ENCODE assay signal across 12 cellular contexts in the genomic region with DNA sequence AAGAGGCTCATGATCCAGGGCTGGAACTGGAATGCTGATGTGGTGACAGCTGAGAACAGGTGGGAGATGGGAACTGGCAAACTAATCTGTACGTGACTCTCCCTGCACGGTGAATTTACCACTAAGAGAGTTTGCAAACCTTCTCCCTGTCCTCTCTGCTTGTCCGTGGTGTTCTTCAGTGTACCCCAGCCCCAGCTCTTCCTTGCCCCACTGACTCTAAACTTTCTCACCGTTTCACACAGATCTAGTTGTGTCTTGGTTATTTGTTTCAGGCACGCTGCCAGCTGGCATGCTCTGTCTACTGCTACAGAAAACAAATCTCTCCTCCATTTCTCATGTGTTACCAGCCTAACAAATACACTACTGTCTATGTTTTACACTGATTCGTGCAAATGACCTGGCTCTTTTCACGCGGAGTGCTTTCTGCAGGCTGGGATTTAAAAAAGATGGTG.
A peak's percentile ranks its signal among the peaks of the same experiment; 100 is the strongest.
DNase-seq lines count a peak whose midpoint lies in the region; ATAC-seq, FAIRE-seq and TF ChIP-seq lines count a peak whose summit lies in the region.
"Had no signal": no experiment of that assay in that cellular context is flagged by ENCODE, and none has a peak within 500 bp of the region (broad histone marks: within the 10 kb centered on the region; RNA-seq: fewer than 3 reads in every experiment).

No MANE protein-coding gene starts in this region.

- TF ChIP-seq CTCF in choroid plexus epithelial cell (conservative IDR thresholded peaks at IDR 0.05; ENCODE audit: low read depth, low read length) (no peak), vagina (IDR thresholded peaks at IDR 0.05) (no peak)

- no peaks in the 10 kb centered on the region for H3K9me3 Mint-ChIP-seq in activated CD8-positive, alpha-beta memory T cell treated with anti-CD3 and anti-CD28 coated beads, Interleukin-2, amount 10 ng/mL, durations not matched to agents 7 days and 5 days (ENCODE audit: low read depth)
- H3K9me3 Mint-ChIP-seq: activated CD8-positive, alpha-beta T cell treated with anti-CD3 and anti-CD28 coated beads for 36 hours; stimulated activated naive CD8-positive, alpha-beta T cell treated with anti-CD3 and anti-CD28 coated beads, Interleukin-15, amount 100 ng/mL, for 72 hours had no signal

- H3K4me1 ChIP-seq in small intestine (ENCODE audit: control insufficient read depth in 2 of 2, insufficient read depth in 1 of 2, low read depth in 1 of 2, low read length in 1 of 2), result peaks cover 0 to 2% of the 10 kb centered on the region in 2 donors
- peaks cover 4% of the 10 kb centered on the region for H3K4me1 ChIP-seq in vagina
- H3K4me1 ChIP-seq: ascending aorta had no signal

- peak; percentile 70 for ATAC-seq in left colon
- no peak for ATAC-seq in GM18868 (IDR thresholded peaks at IDR 0.05; ENCODE audit: unreplicated experiment)
- ATAC-seq in activated CD8-positive, alpha-beta memory T cell treated with anti-CD3 and anti-CD28 coated beads, Interleukin-2, amount 10 ng/mL, durations not matched to agents 7 days and 5 days, result no peak
- ATAC-seq: activated CD8-positive, alpha-beta T cell treated with anti-CD3 and anti-CD28 coated beads for 36 hours; stimulated activated naive CD8-positive, alpha-beta T cell treated with anti-CD3 and anti-CD28 coated beads, Interleukin-15, amount 100 ng/mL, for 72 hours had no signal

- H3K27me3 ChIP-seq in small intestine (ENCODE audit: control insufficient read depth in 2 of 2, insufficient read depth in 2 of 2, low read length in 2 of 2) (no peaks in the 10 kb centered on the region), vagina (no peaks in the 10 kb centered on the region)
- H3K27me3 ChIP-seq: ascending aorta had no signal

- TF ChIP-seq POLR2A in vagina (IDR thresholded peaks at IDR 0.05), result no peak

- H3K4me1 Mint-ChIP-seq in activated CD8-positive, alpha-beta memory T cell treated with anti-CD3 and anti-CD28 coated beads, Interleukin-2, amount 10 ng/mL, durations not matched to agents 7 days and 5 days, result no peaks in the 10 kb centered on the region
- H3K4me1 Mint-ChIP-seq: stimulated activated naive CD8-positive, alpha-beta T cell treated with anti-CD3 and anti-CD28 coated beads, Interleukin-15, amount 100 ng/mL, for 72 hours had no signal

- DNase-seq in NCI-H2171 treated with DMSO at 0.1 percent for 48 hours (lab: John Stamatoyannopoulos, UW) (peak; percentile 67), choroid plexus epithelial cell (ENCODE audit: low read depth) (peak; percentile 73), left colon (peak; percentile 37 to 64), small intestine (peak; percentile 32), vagina (ENCODE audit: extremely low spot score in 2 of 2) (no peak)
- no peak for DNase-seq in activated CD8-positive, alpha-beta memory T cell treated with anti-CD3 and anti-CD28 coated beads, Interleukin-2, amount 10 ng/mL, durations not matched to agents 7 days and 5 days
- DNase-seq in activated CD8-positive, alpha-beta memory T cell treated with anti-CD3 and anti-CD28 coated beads, Interleukin-2, amount 50 U/mL, for 4 hours, result no peak
- DNase-seq: activated CD8-positive, alpha-beta T cell treated with anti-CD3 and anti-CD28 coated beads for 36 hours; NCI-H2107; stimulated activated naive CD8-positive, alpha-beta T cell treated with anti-CD3 and anti-CD28 coated beads, Interleukin-15, amount 100 ng/mL, for 72 hours had no signal

- no peaks in the 10 kb centered on the region for H3K36me3 ChIP-seq in small intestine (ENCODE audit: control insufficient read depth in 2 of 2, insufficient read depth in 2 of 2, low read length in 2 of 2)
- H3K36me3 ChIP-seq in vagina, result no peaks in the 10 kb centered on the region
- H3K36me3 ChIP-seq: ascending aorta had no signal

- H3K9me3 ChIP-seq in small intestine (ENCODE audit: control insufficient read depth, low read depth) (no peaks in the 10 kb centered on the region), vagina (no peaks in the 10 kb centered on the region)
- H3K9me3 ChIP-seq: ascending aorta had no signal

- H3K36me3 Mint-ChIP-seq in activated CD8-positive, alpha-beta memory T cell treated with anti-CD3 and anti-CD28 coated beads, Interleukin-2, amount 10 ng/mL, durations not matched to agents 7 days and 5 days, result no peaks in the 10 kb centered on the region

- H3K27me3 Mint-ChIP-seq in activated CD8-positive, alpha-beta memory T cell treated with anti-CD3 and anti-CD28 coated beads, Interleukin-2, amount 10 ng/mL, durations not matched to agents 7 days and 5 days, result no peaks in the 10 kb centered on the region

- no peak overlapping the region for H3K4me3 Mint-ChIP-seq in activated CD8-positive, alpha-beta memory T cell treated with anti-CD3 and anti-CD28 coated beads, Interleukin-2, amount 10 ng/mL, durations not matched to agents 7 days and 5 days
- H3K4me3 Mint-ChIP-seq: activated CD8-positive, alpha-beta T cell treated with anti-CD3 and anti-CD28 coated beads for 36 hours; stimulated activated naive CD8-positive, alpha-beta T cell treated with anti-CD3 and anti-CD28 coated beads, Interleukin-15, amount 100 ng/mL, for 72 hours had no signal

- CTCF ChIA-PET in activated CD8-positive, alpha-beta memory T cell treated with anti-CD3 and anti-CD28 coated beads, Interleukin-2, amount 10 ng/mL, durations not matched to agents 7 days and 5 days (lab: Charles Lee), result no interaction called here

- WGBS in small intestine, 3 donors, result 10 to 31% (median 31%) methylated on average over 8 of the region's 8 CpGs

- intact Hi-C loops in left colon (cut with DNase I, micrococcal nuclease) (no loop called here), vagina (cut with DNase I) (no loop called here)

- H3K27ac ChIP-seq in small intestine (ENCODE audit: low read depth in 1 of 2, low read length in 1 of 2) (no peak overlapping the region), vagina (no peak overlapping the region)
- H3K27ac ChIP-seq: ascending aorta had no signal

- H3K4me3 ChIP-seq in choroid plexus epithelial cell (ENCODE audit: low read depth, low read length) (no peak overlapping the region), small intestine (ENCODE audit: low read depth in 1 of 2, low read length in 2 of 2) (no peak overlapping the region), vagina (no peak overlapping the region)
- H3K4me3 ChIP-seq: ascending aorta had no signal

- H3K27ac Mint-ChIP-seq in activated CD8-positive, alpha-beta memory T cell treated with anti-CD3 and anti-CD28 coated beads, Interleukin-2, amount 10 ng/mL, durations not matched to agents 7 days and 5 days, result no peak overlapping the region
- H3K27ac Mint-ChIP-seq: activated CD8-positive, alpha-beta T cell treated with anti-CD3 and anti-CD28 coated beads for 36 hours had no signal

- no peak for FAIRE-seq in small intestine (lab: Jason Lieb, UNC)

Comparison
In these comparisons a context has a peak if more than half of its experiments do, and no peak if none do; other contexts are left out.
1. DNase-seq: peak in NCI-H2171 treated with DMSO at 0.1 percent for 48 hours (single experiment), choroid plexus epithelial cell (single experiment), left colon (2 of 2) and small intestine (single experiment); none in vagina (0 of 2), activated CD8-positive, alpha-beta memory T cell treated with anti-CD3 and anti-CD28 coated beads, Interleukin-2, amount 10 ng/mL, durations not matched to agents 7 days and 5 days (single experiment) and activated CD8-positive, alpha-beta memory T cell treated with anti-CD3 and anti-CD28 coated beads, Interleukin-2, amount 50 U/mL, for 4 hours (single experiment).